In genomic region chr5:154700289-154700928, GRCh38 we compare ENCODE assay signal across 6 cellular contexts. TPM values are rescaled to one million over a fixed set of nuclear protein-coding genes. Genes with fewer than 3 reads are reported as not detected.
A peak's percentile ranks its signal among the peaks of the same experiment; 100 is the strongest.
DNase-seq lines count a peak whose midpoint lies in the region; ATAC-seq and TF ChIP-seq lines count a peak whose summit lies in the region.
"Not testable (repeated sequence)": the region's sequence is repeated elsewhere in the genome, so short reads cannot be mapped to it uniquely, and the experiment has no call there.

No MANE protein-coding gene starts in this region.

- not testable (repeated sequence) for H3K27ac Mint-ChIP-seq in WTC11

- 50% methylated on average over 10 of the region's 10 CpGs for WGBS in right lobe of liver (ENCODE audit: insufficient coverage, low coverage, low lambda C conversion rate, missing lambda C conversion rate)
- WGBS in trophoblast cell (ENCODE audit: extremely low coverage, insufficient coverage, insufficient read length), result no CpG with 5 or more reads among the region's 10 CpGs
- WGBS in thyroid gland, 2 donors, result 89 to 93% methylated on average over 10 of the region's 10 CpGs

- not testable (repeated sequence) for H2AFZ ChIP-seq in trophoblast cell (ENCODE audit: insufficient read depth, low read length, poor library complexity)

- not testable (repeated sequence) for H2AK5ac ChIP-seq in trophoblast cell (ENCODE audit: low read length)

- not testable (repeated sequence) for H3K27me3 Mint-ChIP-seq in WTC11 (ENCODE audit: low read depth)

- H3K27ac ChIP-seq in HEK293 (ENCODE audit: extremely low read depth, low read depth, low read length); trophoblast cell (ENCODE audit: low read depth, low read length): not testable (repeated sequence)
- peak overlapping the region in 1 of 3 donors; percentile 60 for H3K27ac ChIP-seq in right lobe of liver
- H3K27ac ChIP-seq in thyroid gland, result peak overlapping the region; percentile 57 to 68 (median 64)

- H3K4me3 Mint-ChIP-seq in WTC11, result not testable (repeated sequence)

- CTCF ChIA-PET in HEK293 (lab: Yijun Ruan, JAX), result interaction anchor here (0.7 kb wide), 1 partner anchor 272 kb away, joined by 4 read pairs; no protein-coding TSS in a partner anchor
- CTCF ChIA-PET in WTC11 (lab: Charles Lee), result not testable (repeated sequence)

- H3K36me3 ChIP-seq in HEK293 (ENCODE audit: control insufficient read depth in 2 of 2, insufficient read depth in 1 of 2, low read length in 2 of 2); right lobe of liver; trophoblast cell (ENCODE audit: control insufficient read depth in 1 of 2, insufficient read depth in 2 of 2, low read length in 2 of 2); thyroid gland: not testable (repeated sequence)

- H4K12ac ChIP-seq in trophoblast cell (ENCODE audit: low read depth, low read length), result not testable (repeated sequence)

- intact Hi-C loops in right lobe of liver (cut with DNase I); thyroid gland (cut with DNase I): not testable (repeated sequence)

- not testable (repeated sequence) for TF ChIP-seq POLR2A in right lobe of liver (IDR thresholded peaks at IDR 0.05); thyroid gland (IDR thresholded peaks at IDR 0.05)

- H3K4me3 ChIP-seq in HEK293 (ENCODE audit: low read depth, low read length); right lobe of liver; trophoblast cell (ENCODE audit: low read depth, low read length); thyroid gland (replicated peaks in 1 of 3): not testable (repeated sequence)

- ATAC-seq in WTC11, result not testable (repeated sequence)
- ATAC-seq in left lobe of liver (peak; percentile 27), right lobe of liver (peak in 3 of 4 donors; percentile 5 to 56 (median 47))

- not testable (repeated sequence) for H3K9me3 ChIP-seq in HEK293 (ENCODE audit: control insufficient read depth, insufficient read depth, low read depth, low read length); right lobe of liver; trophoblast cell (ENCODE audit: insufficient read depth, low read depth, low read length); thyroid gland

- TF ChIP-seq CTCF in HEK293 (tag by site-specific recombination; IDR thresholded peaks at IDR 0.05); WTC11 (IDR thresholded peaks at IDR 0.05); right lobe of liver (IDR thresholded peaks at IDR 0.05); thyroid gland (IDR thresholded peaks at IDR 0.05): not testable (repeated sequence)

- H3K79me2 ChIP-seq in trophoblast cell (ENCODE audit: control insufficient read depth, insufficient read depth, low read length, poor library complexity), result not testable (repeated sequence)

- DNase-seq in WTC11 (ENCODE audit: low spot score); right lobe of liver; thyroid gland: not testable (repeated sequence)
- DNase-seq in left lobe of liver (ENCODE audit: low spot score), result peak; percentile 52
- DNase-seq in trophoblast cell, result peak; percentile 47 to 64

- H4K8ac ChIP-seq in trophoblast cell (ENCODE audit: low read depth, low read length), result peak overlapping the region; percentile 39

- H2BK120ac ChIP-seq in trophoblast cell (ENCODE audit: insufficient read depth, low read length, poor library complexity), result not testable (repeated sequence)

- H3K18ac ChIP-seq in trophoblast cell (ENCODE audit: low read length), result not testable (repeated sequence)

- H3K27me3 ChIP-seq in right lobe of liver; trophoblast cell (ENCODE audit: insufficient read depth, low read length); thyroid gland: not testable (repeated sequence)

- H2BK12ac ChIP-seq in trophoblast cell (ENCODE audit: low read length), result not testable (repeated sequence)

- H3K23ac ChIP-seq in trophoblast cell (ENCODE audit: low read length), result not testable (repeated sequence)

- not testable (repeated sequence) for H3K14ac ChIP-seq in trophoblast cell (ENCODE audit: low read length)

- not testable (repeated sequence) for H3K4ac ChIP-seq in trophoblast cell (ENCODE audit: low read depth, low read length)

- not testable (repeated sequence) for H3K9ac ChIP-seq in trophoblast cell (ENCODE audit: low read length)

- H3K79me1 ChIP-seq in trophoblast cell (ENCODE audit: low read length), result not testable (repeated sequence)

- not testable (repeated sequence) for H3K9me3 Mint-ChIP-seq in WTC11

- not testable (repeated sequence) for H3K4me1 ChIP-seq in HEK293 (ENCODE audit: control insufficient read depth, insufficient read depth, low read length)
- H3K4me1 ChIP-seq in right lobe of liver (peaks cover 0 to 41% (median 13%) of the 10 kb centered on the region in 4 donors), trophoblast cell (ENCODE audit: control insufficient read depth in 1 of 2, insufficient read depth in 2 of 2, low read length in 2 of 2) (peaks cover 5 to 16% of the 10 kb centered on the region in 2 experiments), thyroid gland (peaks cover 12 to 19% of the 10 kb centered on the region in 2 donors)

- H2BK5ac ChIP-seq in trophoblast cell (ENCODE audit: low read depth, low read length, poor library complexity), result not testable (repeated sequence)

- not testable (repeated sequence) for H3K4me2 ChIP-seq in trophoblast cell (ENCODE audit: low read length)

- H3K4me1 Mint-ChIP-seq in WTC11, result peaks cover 49% of the 10 kb centered on the region

- not testable (repeated sequence) for H3K36me3 Mint-ChIP-seq in WTC11

- not testable (repeated sequence) for H4K91ac ChIP-seq in trophoblast cell (ENCODE audit: low read depth, low read length)

- POLR2A ChIA-PET in HEK293 (lab: Yijun Ruan, JAX); WTC11 (lab: Charles Lee): not testable (repeated sequence)

TF ChIP-seq in HEK293, 187 proteins besides CTCF, POLR2A, EP300 and RAD21:
- peak; percentile 15; the same call in 1 of the 2 replicates for TF ChIP-seq ZBTB6 (tag by site-specific recombination; IDR thresholded peaks at IDR 0.05)

TF ChIP-seq in WTC11, 78 proteins besides CTCF, POLR2A, EP300 and RAD21:
- peak; percentile 93 for TF ChIP-seq ZNF121 (CRISPR knock-in tag; IDR thresholded peaks at IDR 0.05)
TF ChIP-seq in WTC11: peak in this region for 1; not testable (repeated sequence) for 77.

RNA-seq across cellular contexts. Expression of gene LARP1, which starts 54.8 kb away (rescaled TPM):
- total RNA-seq in WTC11 (2021) (360 to 406 TPM (median 378 TPM) in 3 replicates), left lobe of liver (83.2 TPM), right lobe of liver (10 to 100 TPM; 58.2 to 85.7 (median 73.0) TPM), thyroid gland (100 to 1,000 TPM; 109 to 192 (median 133) TPM)
- polyA plus RNA-seq in trophoblast cell (2013), result 106 and 113 TPM in 2 replicates
